ENCODE assay signal across 24 cellular contexts in genomic region chr5:109038209-109038840, GRCh38.
DNase-seq lines count a peak whose midpoint lies in the region; ATAC-seq and TF ChIP-seq lines count a peak whose summit lies in the region.
"Had no signal": no experiment of that assay in that cellular context is flagged by ENCODE, and none has a peak within 500 bp of the region (broad histone marks: within the 10 kb centered on the region; RNA-seq: fewer than 3 reads in every experiment).

No MANE protein-coding gene starts in this region.

- TF ChIP-seq EP300 in sigmoid colon (IDR thresholded peaks at IDR 0.05), result no peak
- TF ChIP-seq EP300 in suprapubic skin (IDR thresholded peaks at IDR 0.05), result no peak

- no peaks in the 10 kb centered on the region for H3K9me3 Mint-ChIP-seq in HFFc6
- H3K9me3 Mint-ChIP-seq: activated T-cell treated with anti-CD3 and anti-CD28 coated beads, Interleukin-2, amount 50 U/mL, for 24 hours; central memory CD8-positive, alpha-beta T cell; naive B cell; type B pancreatic cell had no signal

- H3K27ac Mint-ChIP-seq in HFFc6, result no peak overlapping the region
- H3K27ac Mint-ChIP-seq: activated T-cell treated with anti-CD3 and anti-CD28 coated beads, Interleukin-2, amount 50 U/mL, for 24 hours; naive B cell; type B pancreatic cell had no signal

- H3K27me3 ChIP-seq in adipocyte (replicated peaks; ENCODE audit: control insufficient read depth, insufficient read depth, low read length) (no peaks in the 10 kb centered on the region), sigmoid colon (no peaks in the 10 kb centered on the region), suprapubic skin (no peaks in the 10 kb centered on the region)
- H3K27me3 ChIP-seq: BLaER1, right atrium auricular region had no signal

- H3K4me1 ChIP-seq in adipocyte (ENCODE audit: control insufficient read depth, insufficient read depth, low read length) (peaks cover 13% of the 10 kb centered on the region), sigmoid colon (no peaks in the 10 kb centered on the region), suprapubic skin (no peaks in the 10 kb centered on the region)
- H3K4me1 ChIP-seq: right atrium auricular region had no signal

- H3K36me3 ChIP-seq in adipocyte (ENCODE audit: control insufficient read depth, insufficient read depth, low read length, severe bottlenecking) (no peaks in the 10 kb centered on the region), sigmoid colon (no peaks in the 10 kb centered on the region), suprapubic skin (no peaks in the 10 kb centered on the region)
- H3K36me3 ChIP-seq: BLaER1, right atrium auricular region had no signal

- TF ChIP-seq POLR2A in sigmoid colon (IDR thresholded peaks at IDR 0.05) (no peak), suprapubic skin (IDR thresholded peaks at IDR 0.05) (no peak)

- H3K9me3 ChIP-seq in adipocyte (ENCODE audit: control insufficient read depth, low read length) (no peaks in the 10 kb centered on the region), sigmoid colon (no peaks in the 10 kb centered on the region), suprapubic skin (no peaks in the 10 kb centered on the region)
- H3K9me3 ChIP-seq: right atrium auricular region had no signal

- H3K36me3 Mint-ChIP-seq in HFFc6 (ENCODE audit: low read depth), result no peaks in the 10 kb centered on the region
- H3K36me3 Mint-ChIP-seq: type B pancreatic cell had no signal

- no peak overlapping the region for H3K4me3 Mint-ChIP-seq in HFFc6
- H3K4me3 Mint-ChIP-seq: activated T-cell treated with anti-CD3 and anti-CD28 coated beads, Interleukin-2, amount 50 U/mL, for 24 hours; central memory CD8-positive, alpha-beta T cell; naive B cell; type B pancreatic cell had no signal

- H3K4me3 ChIP-seq in adipocyte (ENCODE audit: low read length) (no peak overlapping the region), sigmoid colon (no peak overlapping the region), suprapubic skin (no peak overlapping the region)
- H3K4me3 ChIP-seq: BLaER1, right atrium auricular region had no signal

- WGBS in sigmoid colon, 2 donors, result 70 to 88% methylated on average over 2 of the region's 2 CpGs
- 68% methylated on average over 2 of the region's 2 CpGs for WGBS in suprapubic skin

- H3K27me3 Mint-ChIP-seq in HFFc6 (ENCODE audit: insufficient read depth), result no peaks in the 10 kb centered on the region; the same call in 1 of the 2 replicates
- H3K27me3 Mint-ChIP-seq: activated T-cell treated with anti-CD3 and anti-CD28 coated beads, Interleukin-2, amount 50 U/mL, for 24 hours; central memory CD8-positive, alpha-beta T cell; naive B cell; type B pancreatic cell had no signal

- ATAC-seq in Right ventricle myocardium superior (ENCODE audit: poor library complexity), result no peak
- ATAC-seq in GM18873 (IDR thresholded peaks at IDR 0.05; ENCODE audit: low FRiP score, unreplicated experiment), result no peak
- ATAC-seq: esophagus mucosa, Right ventricle myocardium inferior had no signal

- no peak for TF ChIP-seq CTCF in HFFc6 (IDR thresholded peaks at IDR 0.05)
- no peak for TF ChIP-seq CTCF in sigmoid colon (IDR thresholded peaks at IDR 0.05)
- TF ChIP-seq CTCF in suprapubic skin (IDR thresholded peaks at IDR 0.05), result no peak

- intact Hi-C loops in Right ventricle myocardium superior (cut with DNase I) (no loop called here), sigmoid colon (cut with DNase I) (no loop called here)

- peaks cover 34% of the 10 kb centered on the region for H3K4me1 Mint-ChIP-seq in HFFc6 (ENCODE audit: low read depth)
- H3K4me1 Mint-ChIP-seq: central memory CD8-positive, alpha-beta T cell had no signal

- peak; percentile 33 for DNase-seq in A172 (ENCODE audit: low spot score)
- peak; percentile 6 for DNase-seq in HFFc6
- peak; percentile 42 for DNase-seq in adipocyte (ENCODE audit: low read depth)
- DNase-seq in fibroblast of peridontal ligament (ENCODE audit: extremely low read depth), result peak; percentile 51
- DNase-seq in Right ventricle myocardium superior, result no peak
- DNase-seq in sigmoid colon, result no peak
- DNase-seq in suprapubic skin (ENCODE audit: low spot score in 2 of 2), result no peak
- DNase-seq: activated CD4-positive, alpha-beta T cell treated with anti-CD3 and anti-CD28 coated beads for 1 hour; activated naive CD4-positive, alpha-beta T cell; activated T-cell treated with anti-CD3 and anti-CD28 coated beads, Interleukin-2, amount 50 U/mL, for 24 hours; COR-L47; DMS79 treated with DMSO at 0.1 percent for 48 hours; glutamatergic neuron; naive B cell; NCI-H1417 treated with DMSO at 0.1 percent for 48 hours; NCI-H69; SW 1271 had no signal

- H3K9ac ChIP-seq in adipocyte (ENCODE audit: low read length), result no peak overlapping the region
- H3K9ac ChIP-seq: BLaER1 had no signal

- H3K27ac ChIP-seq in sigmoid colon (no peak overlapping the region), suprapubic skin (no peak overlapping the region)
- H3K27ac ChIP-seq: BLaER1, right atrium auricular region had no signal

Comparison
In these comparisons a context has a peak if more than half of its experiments do, and no peak if none do; other contexts are left out.
1. DNase-seq: peak in A172 (single experiment), HFFc6 (single experiment), adipocyte (single experiment) and fibroblast of peridontal ligament (single experiment); none in Right ventricle myocardium superior (single experiment), sigmoid colon (single experiment) and suprapubic skin (0 of 2).